8 cellular contexts compared by ENCODE assay signal in the genomic region with DNA sequence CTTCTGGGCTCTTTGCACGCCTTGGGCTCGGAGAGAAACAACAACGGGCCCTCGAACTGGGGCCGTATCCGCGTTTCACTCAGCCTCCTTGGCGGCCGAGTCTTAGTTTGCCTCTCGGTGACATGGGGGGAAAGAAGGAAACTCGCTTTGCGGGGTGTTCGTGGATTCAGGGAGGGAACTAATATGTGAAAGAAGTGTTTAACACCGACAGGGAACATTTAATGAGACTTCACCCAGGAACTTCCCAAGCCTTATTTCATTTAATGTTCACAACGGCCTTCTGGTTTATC. TPM values are rescaled to one million over a fixed set of nuclear protein-coding genes. Genes with fewer than 3 reads are reported as not detected.
DNase-seq lines count a peak whose midpoint lies in the region; ATAC-seq and TF ChIP-seq lines count a peak whose summit lies in the region.

No MANE protein-coding gene starts in this region.

- no peak for TF ChIP-seq POLR2A in Peyer's patch (IDR thresholded peaks at IDR 0.05)

- no peaks in the 10 kb centered on the region for H3K9me3 ChIP-seq in Peyer's patch
- no peaks in the 10 kb centered on the region for H3K9me3 ChIP-seq in esophagus (ENCODE audit: control insufficient read depth in 2 of 2, insufficient read depth in 1 of 2, low read depth in 1 of 2, low read length in 1 of 2)
- H3K9me3 ChIP-seq in parathyroid adenoma (ENCODE audit: control insufficient read depth, low read length) = no peaks in the 10 kb centered on the region

- WGBS in esophagus, 2 donors = 0 to 1% methylated on average over 15 of the region's 15 CpGs

- H3K27me3 ChIP-seq in Peyer's patch (no peaks in the 10 kb centered on the region), esophagus (ENCODE audit: control insufficient read depth in 1 of 2, insufficient read depth in 2 of 2, low read length in 2 of 2) (no peaks in the 10 kb centered on the region), parathyroid adenoma (ENCODE audit: control insufficient read depth, insufficient read depth, low read length) (no peaks in the 10 kb centered on the region)

- peak overlapping the region; percentile 82 for H3K27ac Mint-ChIP-seq in Calu3 (ENCODE audit: unreplicated experiment)

- H3K27me3 Mint-ChIP-seq in Calu3 (ENCODE audit: unreplicated experiment) = no peaks in the 10 kb centered on the region

- H3K79me2 ChIP-seq in parathyroid adenoma = peaks cover 52% of the 10 kb centered on the region

- H3K27ac ChIP-seq in Peyer's patch (peak overlapping the region; percentile 96 to 99 (median 98)), esophagus (ENCODE audit: low read depth in 2 of 2, low read length in 1 of 2) (peak overlapping the region; percentile 99), parathyroid adenoma (peak overlapping the region; percentile 95)

- DNase-seq in Calu3 (no peak), Peyer's patch (no peak), SW480 (ENCODE audit: low spot score) (no peak), AG20443 (ENCODE audit: low spot score) (no peak)
- DNase-seq in activated CD4-positive, CD25-positive, alpha-beta regulatory T cell treated with anti-CD3 and anti-CD28 coated beads, Interleukin-2, amount 50 U/mL, for 72 hours = no peak

- peak overlapping the region; percentile 96 for H3K9ac ChIP-seq in parathyroid adenoma

- ATAC-seq in HG03571 (IDR thresholded peaks at IDR 0.05; ENCODE audit: unreplicated experiment) = no peak

- intact Hi-C loops in Calu3 (cut with micrococcal nuclease; ENCODE audit: unreplicated experiment) = loop anchor here (5.0 kb wide), 1 partner anchor 197 kb away; no protein-coding TSS in a partner anchor

- TF ChIP-seq CTCF in Calu3 (IDR thresholded peaks at IDR 0.05; ENCODE audit: unreplicated experiment) = no peak
- TF ChIP-seq CTCF in Peyer's patch (IDR thresholded peaks at IDR 0.05) = no peak
- TF ChIP-seq CTCF in parathyroid adenoma (IDR thresholded peaks at IDR 0.05) = no peak

- H3K4me2 ChIP-seq in parathyroid adenoma (ENCODE audit: low read length) = peak overlapping the region; percentile 73

- peaks cover 57% of the 10 kb centered on the region for H3K4me1 Mint-ChIP-seq in Calu3 (ENCODE audit: low read depth, unreplicated experiment)

- H3K4me3 Mint-ChIP-seq in Calu3 (ENCODE audit: low read depth, unreplicated experiment) = peak overlapping the region; percentile 82

- H2AFZ ChIP-seq in parathyroid adenoma = peak overlapping the region; percentile 92

- no TSS peak for BruUV-seq in Calu3 (replicated peaks; lab: Mats Ljungman, UMichigan)

- peaks cover 54% of the 10 kb centered on the region for H3K36me3 Mint-ChIP-seq in Calu3 (ENCODE audit: insufficient read depth, unreplicated experiment)

- H3K36me3 ChIP-seq in Peyer's patch = no peaks in the 10 kb centered on the region
- no peaks in the 10 kb centered on the region for H3K36me3 ChIP-seq in esophagus (ENCODE audit: control insufficient read depth in 2 of 2, insufficient read depth in 2 of 2, low read length in 1 of 2)
- no peaks in the 10 kb centered on the region for H3K36me3 ChIP-seq in parathyroid adenoma (ENCODE audit: control insufficient read depth, insufficient read depth, low read length)

- CTCF ChIA-PET in Calu3 (lab: Charles Lee) = interaction anchor here (2.0 kb wide), 1 partner anchor 27 kb away, joined by 4 read pairs; no protein-coding TSS in a partner anchor

- peaks cover 0 to 62% (median 20%) of the 10 kb centered on the region in 4 donors for H3K4me1 ChIP-seq in Peyer's patch
- peaks cover 0 to 10% of the 10 kb centered on the region in 2 donors for H3K4me1 ChIP-seq in esophagus (ENCODE audit: control insufficient read depth in 2 of 2, insufficient read depth in 2 of 2, low read length in 1 of 2)
- H3K4me1 ChIP-seq in parathyroid adenoma = peaks cover 17% of the 10 kb centered on the region

- H3K4me3 ChIP-seq in Peyer's patch = peak overlapping the region; percentile 74 to 99 (median 90)
- peak overlapping the region; percentile 80 to 92 for H3K4me3 ChIP-seq in esophagus (ENCODE audit: low read depth in 1 of 2, low read length in 2 of 2)
- peak overlapping the region; percentile 95 for H3K4me3 ChIP-seq in parathyroid adenoma (ENCODE audit: low read depth, low read length)

- H3K9me3 Mint-ChIP-seq in Calu3 (ENCODE audit: low read depth, unreplicated experiment) = no peaks in the 10 kb centered on the region

RNA-seq across cellular contexts. Expression of gene RALY, which starts 0.9 kb away (rescaled TPM):
- total RNA-seq in Calu3 (2022) (253 and 275 TPM in 2 replicates), Peyer's patch (100 to 1,000 TPM; 100 to 115 (median 106) TPM)
- polyA plus RNA-seq in esophagus = 100 to 1,000 TPM in 1 of 2 donors, 10 to 100 TPM in 1; 90.6 to 118 TPM
